ENCODE assay signal across 1 cellular context in the genomic region with DNA sequence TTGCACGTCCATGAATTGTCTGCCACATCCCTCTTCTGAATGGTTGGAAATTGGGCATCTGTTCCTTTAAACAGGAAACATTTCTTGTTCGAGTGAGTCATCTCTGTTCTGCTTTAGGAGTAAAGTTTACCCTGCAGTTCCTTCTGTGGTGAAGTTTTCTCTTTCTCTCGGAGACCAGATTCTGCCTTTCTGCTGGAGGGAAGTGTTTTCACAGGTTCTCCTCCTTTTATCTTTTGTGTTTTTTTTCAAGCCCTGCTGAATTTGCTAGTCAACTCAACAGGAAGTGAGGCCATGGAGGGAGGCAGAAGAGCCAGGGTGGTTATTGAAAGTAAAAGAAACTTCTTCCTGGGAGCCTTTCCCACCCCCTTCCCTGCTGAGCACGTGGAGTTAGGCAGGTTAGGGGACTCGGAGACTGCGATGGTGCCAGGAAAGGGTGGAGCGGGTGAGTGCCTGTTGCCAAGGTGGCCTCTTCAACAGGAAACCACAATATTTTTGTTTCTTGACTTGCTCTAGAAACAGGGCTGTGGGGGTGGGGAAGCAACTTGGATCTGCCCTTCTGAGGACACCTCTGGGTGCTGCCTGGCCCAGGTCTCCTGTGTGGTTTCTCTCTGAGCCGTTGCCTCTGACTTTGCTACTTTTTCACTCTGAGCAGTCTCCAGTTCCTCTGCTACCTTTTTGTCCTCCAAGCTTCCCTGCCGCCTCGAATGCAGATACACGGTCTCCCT.
TF ChIP-seq lines count a peak whose summit lies in the region.

No MANE protein-coding gene starts in this region.

TF ChIP-seq in GM12878, 131 proteins besides CTCF, POLR2A, EP300 and RAD21 (continued from another document and continues in another):
- TF ChIP-seq, protein P1, sequence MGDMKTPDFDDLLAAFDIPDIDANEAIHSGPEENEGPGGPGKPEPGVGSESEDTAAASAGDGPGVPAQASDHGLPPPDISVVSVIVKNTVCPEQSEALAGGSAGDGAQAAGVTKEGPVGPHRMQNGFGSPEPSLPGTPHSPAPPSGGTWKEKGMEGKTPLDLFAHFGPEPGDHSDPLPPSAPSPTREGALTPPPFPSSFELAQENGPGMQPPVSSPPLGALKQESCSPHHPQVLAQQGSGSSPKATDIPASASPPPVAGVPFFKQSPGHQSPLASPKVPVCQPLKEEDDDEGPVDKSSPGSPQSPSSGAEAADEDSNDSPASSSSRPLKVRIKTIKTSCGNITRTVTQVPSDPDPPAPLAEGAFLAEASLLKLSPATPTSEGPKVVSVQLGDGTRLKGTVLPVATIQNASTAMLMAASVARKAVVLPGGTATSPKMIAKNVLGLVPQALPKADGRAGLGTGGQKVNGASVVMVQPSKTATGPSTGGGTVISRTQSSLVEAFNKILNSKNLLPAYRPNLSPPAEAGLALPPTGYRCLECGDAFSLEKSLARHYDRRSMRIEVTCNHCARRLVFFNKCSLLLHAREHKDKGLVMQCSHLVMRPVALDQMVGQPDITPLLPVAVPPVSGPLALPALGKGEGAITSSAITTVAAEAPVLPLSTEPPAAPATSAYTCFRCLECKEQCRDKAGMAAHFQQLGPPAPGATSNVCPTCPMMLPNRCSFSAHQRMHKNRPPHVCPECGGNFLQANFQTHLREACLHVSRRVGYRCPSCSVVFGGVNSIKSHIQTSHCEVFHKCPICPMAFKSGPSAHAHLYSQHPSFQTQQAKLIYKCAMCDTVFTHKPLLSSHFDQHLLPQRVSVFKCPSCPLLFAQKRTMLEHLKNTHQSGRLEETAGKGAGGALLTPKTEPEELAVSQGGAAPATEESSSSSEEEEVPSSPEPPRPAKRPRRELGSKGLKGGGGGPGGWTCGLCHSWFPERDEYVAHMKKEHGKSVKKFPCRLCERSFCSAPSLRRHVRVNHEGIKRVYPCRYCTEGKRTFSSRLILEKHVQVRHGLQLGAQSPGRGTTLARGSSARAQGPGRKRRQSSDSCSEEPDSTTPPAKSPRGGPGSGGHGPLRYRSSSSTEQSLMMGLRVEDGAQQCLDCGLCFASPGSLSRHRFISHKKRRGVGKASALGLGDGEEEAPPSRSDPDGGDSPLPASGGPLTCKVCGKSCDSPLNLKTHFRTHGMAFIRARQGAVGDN (IDR thresholded peaks at IDR 0.05) = peak; percentile 94
- TF ChIP-seq TCF3 (IDR thresholded peaks at IDR 0.05; ENCODE audit: borderline replicate concordance, insufficient read depth, low read depth, low read length) (peak; percentile 43; the same call in 1 of the 2 replicates), EED (IDR thresholded peaks at IDR 0.05; ENCODE audit: low read depth) (peak; percentile 95), CBFB (IDR thresholded peaks at IDR 0.05; ENCODE audit: low read depth) (peak; percentile 85; the same call in 1 of the 2 replicates), MYB (IDR thresholded peaks at IDR 0.05; ENCODE audit: borderline replicate concordance, low read depth, low read length) (no peak), RELA (IDR thresholded peaks at IDR 0.05; ENCODE audit: borderline replicate concordance, partially characterized antibody) (no peak), CHD2 (IDR thresholded peaks at IDR 0.05; ENCODE audit: borderline replicate concordance, low read depth, low read length) (peak; percentile 84), MYC (IDR thresholded peaks at IDR 0.05; ENCODE audit: insufficient read depth, insufficient read length, insufficient replicate concordance, low read length, severe bottlenecking) (peak; percentile 57), RFX5 (IDR thresholded peaks at IDR 0.05; ENCODE audit: low read depth, low read length) (no peak), YBX1 (IDR thresholded peaks at IDR 0.05) (no peak), CBX5 (IDR thresholded peaks at IDR 0.05; ENCODE audit: low read depth) (no peak; the same call in 1 of the 2 replicates), BCL11A (IDR thresholded peaks at IDR 0.05; ENCODE audit: low read depth, low read length) (0 out of 2 replicates have a peak, but pooled peaks have one; percentile 20), PAX5 (IDR thresholded peaks at IDR 0.05; ENCODE audit: borderline replicate concordance, low read depth, low read length) (peak; percentile 75; the same call in 1 of the 2 replicates), ZNF384 (IDR thresholded peaks at IDR 0.05; ENCODE audit: borderline replicate concordance, low read depth, low read length) (peak; percentile 37; the same call in 1 of the 2 replicates), BMI1 (IDR thresholded peaks at IDR 0.05; ENCODE audit: borderline replicate concordance) (peak; percentile 82), PML (IDR thresholded peaks at IDR 0.05; ENCODE audit: low read length) (peak; percentile 93), MEF2A (IDR thresholded peaks at IDR 0.05; ENCODE audit: insufficient read depth, low read depth, low read length) (peak; percentile 56), HCFC1 (IDR thresholded peaks at IDR 0.05; ENCODE audit: low read length) (peak; percentile 36; the same call in 1 of the 2 replicates), HDGF (IDR thresholded peaks at IDR 0.05) (no peak), SIN3A (IDR thresholded peaks at IDR 0.05; ENCODE audit: low read depth, low read length) (peak; percentile 86), KLF5 (IDR thresholded peaks at IDR 0.05; ENCODE audit: partially characterized antibody) (peak; percentile 71), MEF2B (IDR thresholded peaks at IDR 0.05; ENCODE audit: partially characterized antibody, poor library complexity, severe bottlenecking) (peak; percentile 80), NBN (IDR thresholded peaks at IDR 0.05) (peak; percentile 88), CREM (IDR thresholded peaks at IDR 0.05; ENCODE audit: low read depth) (peak; percentile 67), ZNF217 (IDR thresholded peaks at IDR 0.05) (peak; percentile 63; the same call in 1 of the 2 replicates), NR2C1 (IDR thresholded peaks at IDR 0.05) (no peak), NR2C2 (IDR thresholded peaks at IDR 0.05; ENCODE audit: borderline replicate concordance, control insufficient read depth, insufficient read length, low read depth) (no peak), ZSCAN29 (IDR thresholded peaks at IDR 0.05) (0 out of 2 replicates have a peak, but pooled peaks have one; percentile 2), ZZZ3 (IDR thresholded peaks at IDR 0.05; ENCODE audit: control insufficient read depth, insufficient read length, low read depth) (no peak), RCOR1 (conservative IDR thresholded peaks at IDR 0.05; ENCODE audit: low read depth, low read length) (no peak), STAT1 (conservative IDR thresholded peaks at IDR 0.05) (no peak), GABPA (IDR thresholded peaks at IDR 0.05; ENCODE audit: low read depth) (peak; percentile 62; the same call in 1 of the 2 replicates), BRCA1 (IDR thresholded peaks at IDR 0.05; ENCODE audit: low read depth, low read length) (no peak), YY1 (IDR thresholded peaks at IDR 0.05; ENCODE audit: low read depth, low read length) (peak; percentile 84), TBL1XR1 (IDR thresholded peaks at IDR 0.05; ENCODE audit: low read depth, low read length) (peak; percentile 93)
- TF ChIP-seq, protein P2, sequence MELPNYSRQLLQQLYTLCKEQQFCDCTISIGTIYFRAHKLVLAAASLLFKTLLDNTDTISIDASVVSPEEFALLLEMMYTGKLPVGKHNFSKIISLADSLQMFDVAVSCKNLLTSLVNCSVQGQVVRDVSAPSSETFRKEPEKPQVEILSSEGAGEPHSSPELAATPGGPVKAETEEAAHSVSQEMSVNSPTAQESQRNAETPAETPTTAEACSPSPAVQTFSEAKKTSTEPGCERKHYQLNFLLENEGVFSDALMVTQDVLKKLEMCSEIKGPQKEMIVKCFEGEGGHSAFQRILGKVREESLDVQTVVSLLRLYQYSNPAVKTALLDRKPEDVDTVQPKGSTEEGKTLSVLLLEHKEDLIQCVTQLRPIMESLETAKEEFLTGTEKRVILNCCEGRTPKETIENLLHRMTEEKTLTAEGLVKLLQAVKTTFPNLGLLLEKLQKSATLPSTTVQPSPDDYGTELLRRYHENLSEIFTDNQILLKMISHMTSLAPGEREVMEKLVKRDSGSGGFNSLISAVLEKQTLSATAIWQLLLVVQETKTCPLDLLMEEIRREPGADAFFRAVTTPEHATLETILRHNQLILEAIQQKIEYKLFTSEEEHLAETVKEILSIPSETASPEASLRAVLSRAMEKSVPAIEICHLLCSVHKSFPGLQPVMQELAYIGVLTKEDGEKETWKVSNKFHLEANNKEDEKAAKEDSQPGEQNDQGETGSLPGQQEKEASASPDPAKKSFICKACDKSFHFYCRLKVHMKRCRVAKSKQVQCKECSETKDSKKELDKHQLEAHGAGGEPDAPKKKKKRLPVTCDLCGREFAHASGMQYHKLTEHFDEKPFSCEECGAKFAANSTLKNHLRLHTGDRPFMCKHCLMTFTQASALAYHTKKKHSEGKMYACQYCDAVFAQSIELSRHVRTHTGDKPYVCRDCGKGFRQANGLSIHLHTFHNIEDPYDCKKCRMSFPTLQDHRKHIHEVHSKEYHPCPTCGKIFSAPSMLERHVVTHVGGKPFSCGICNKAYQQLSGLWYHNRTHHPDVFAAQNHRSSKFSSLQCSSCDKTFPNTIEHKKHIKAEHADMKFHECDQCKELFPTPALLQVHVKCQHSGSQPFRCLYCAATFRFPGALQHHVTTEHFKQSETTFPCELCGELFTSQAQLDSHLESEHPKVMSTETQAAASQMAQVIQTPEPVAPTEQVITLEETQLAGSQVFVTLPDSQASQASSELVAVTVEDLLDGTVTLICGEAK (IDR thresholded peaks at IDR 0.05; ENCODE audit: borderline replicate concordance) = no peak; the same call in 1 of the 2 replicates
- TF ChIP-seq, protein P3, sequence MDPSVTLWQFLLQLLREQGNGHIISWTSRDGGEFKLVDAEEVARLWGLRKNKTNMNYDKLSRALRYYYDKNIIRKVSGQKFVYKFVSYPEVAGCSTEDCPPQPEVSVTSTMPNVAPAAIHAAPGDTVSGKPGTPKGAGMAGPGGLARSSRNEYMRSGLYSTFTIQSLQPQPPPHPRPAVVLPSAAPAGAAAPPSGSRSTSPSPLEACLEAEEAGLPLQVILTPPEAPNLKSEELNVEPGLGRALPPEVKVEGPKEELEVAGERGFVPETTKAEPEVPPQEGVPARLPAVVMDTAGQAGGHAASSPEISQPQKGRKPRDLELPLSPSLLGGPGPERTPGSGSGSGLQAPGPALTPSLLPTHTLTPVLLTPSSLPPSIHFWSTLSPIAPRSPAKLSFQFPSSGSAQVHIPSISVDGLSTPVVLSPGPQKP (IDR thresholded peaks at IDR 0.05; ENCODE audit: low read depth, low read length) = 0 out of 2 replicates have a peak, but pooled peaks have one; percentile 29
- TF ChIP-seq, protein P4, sequence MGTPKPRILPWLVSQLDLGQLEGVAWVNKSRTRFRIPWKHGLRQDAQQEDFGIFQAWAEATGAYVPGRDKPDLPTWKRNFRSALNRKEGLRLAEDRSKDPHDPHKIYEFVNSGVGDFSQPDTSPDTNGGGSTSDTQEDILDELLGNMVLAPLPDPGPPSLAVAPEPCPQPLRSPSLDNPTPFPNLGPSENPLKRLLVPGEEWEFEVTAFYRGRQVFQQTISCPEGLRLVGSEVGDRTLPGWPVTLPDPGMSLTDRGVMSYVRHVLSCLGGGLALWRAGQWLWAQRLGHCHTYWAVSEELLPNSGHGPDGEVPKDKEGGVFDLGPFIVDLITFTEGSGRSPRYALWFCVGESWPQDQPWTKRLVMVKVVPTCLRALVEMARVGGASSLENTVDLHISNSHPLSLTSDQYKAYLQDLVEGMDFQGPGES (IDR thresholded peaks at IDR 0.05) = no peak
- TF ChIP-seq, protein P5, sequence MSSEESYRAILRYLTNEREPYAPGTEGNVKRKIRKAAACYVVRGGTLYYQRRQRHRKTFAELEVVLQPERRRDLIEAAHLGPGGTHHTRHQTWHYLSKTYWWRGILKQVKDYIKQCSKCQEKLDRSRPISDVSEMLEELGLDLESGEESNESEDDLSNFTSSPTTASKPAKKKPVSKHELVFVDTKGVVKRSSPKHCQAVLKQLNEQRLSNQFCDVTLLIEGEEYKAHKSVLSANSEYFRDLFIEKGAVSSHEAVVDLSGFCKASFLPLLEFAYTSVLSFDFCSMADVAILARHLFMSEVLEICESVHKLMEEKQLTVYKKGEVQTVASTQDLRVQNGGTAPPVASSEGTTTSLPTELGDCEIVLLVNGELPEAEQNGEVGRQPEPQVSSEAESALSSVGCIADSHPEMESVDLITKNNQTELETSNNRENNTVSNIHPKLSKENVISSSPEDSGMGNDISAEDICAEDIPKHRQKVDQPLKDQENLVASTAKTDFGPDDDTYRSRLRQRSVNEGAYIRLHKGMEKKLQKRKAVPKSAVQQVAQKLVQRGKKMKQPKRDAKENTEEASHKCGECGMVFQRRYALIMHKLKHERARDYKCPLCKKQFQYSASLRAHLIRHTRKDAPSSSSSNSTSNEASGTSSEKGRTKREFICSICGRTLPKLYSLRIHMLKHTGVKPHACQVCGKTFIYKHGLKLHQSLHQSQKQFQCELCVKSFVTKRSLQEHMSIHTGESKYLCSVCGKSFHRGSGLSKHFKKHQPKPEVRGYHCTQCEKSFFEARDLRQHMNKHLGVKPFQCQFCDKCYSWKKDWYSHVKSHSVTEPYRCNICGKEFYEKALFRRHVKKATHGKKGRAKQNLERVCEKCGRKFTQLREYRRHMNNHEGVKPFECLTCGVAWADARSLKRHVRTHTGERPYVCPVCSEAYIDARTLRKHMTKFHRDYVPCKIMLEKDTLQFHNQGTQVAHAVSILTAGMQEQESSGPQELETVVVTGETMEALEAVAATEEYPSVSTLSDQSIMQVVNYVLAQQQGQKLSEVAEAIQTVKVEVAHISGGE (CRISPR knock-in tag; IDR thresholded peaks at IDR 0.05) = no peak
- TF ChIP-seq, protein P6, sequence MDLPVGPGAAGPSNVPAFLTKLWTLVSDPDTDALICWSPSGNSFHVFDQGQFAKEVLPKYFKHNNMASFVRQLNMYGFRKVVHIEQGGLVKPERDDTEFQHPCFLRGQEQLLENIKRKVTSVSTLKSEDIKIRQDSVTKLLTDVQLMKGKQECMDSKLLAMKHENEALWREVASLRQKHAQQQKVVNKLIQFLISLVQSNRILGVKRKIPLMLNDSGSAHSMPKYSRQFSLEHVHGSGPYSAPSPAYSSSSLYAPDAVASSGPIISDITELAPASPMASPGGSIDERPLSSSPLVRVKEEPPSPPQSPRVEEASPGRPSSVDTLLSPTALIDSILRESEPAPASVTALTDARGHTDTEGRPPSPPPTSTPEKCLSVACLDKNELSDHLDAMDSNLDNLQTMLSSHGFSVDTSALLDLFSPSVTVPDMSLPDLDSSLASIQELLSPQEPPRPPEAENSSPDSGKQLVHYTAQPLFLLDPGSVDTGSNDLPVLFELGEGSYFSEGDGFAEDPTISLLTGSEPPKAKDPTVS (IDR thresholded peaks at IDR 0.05; ENCODE audit: low read depth, low read length) = 0 out of 2 replicates have a peak, but pooled peaks have one; percentile 7
- TF ChIP-seq, protein P7, sequence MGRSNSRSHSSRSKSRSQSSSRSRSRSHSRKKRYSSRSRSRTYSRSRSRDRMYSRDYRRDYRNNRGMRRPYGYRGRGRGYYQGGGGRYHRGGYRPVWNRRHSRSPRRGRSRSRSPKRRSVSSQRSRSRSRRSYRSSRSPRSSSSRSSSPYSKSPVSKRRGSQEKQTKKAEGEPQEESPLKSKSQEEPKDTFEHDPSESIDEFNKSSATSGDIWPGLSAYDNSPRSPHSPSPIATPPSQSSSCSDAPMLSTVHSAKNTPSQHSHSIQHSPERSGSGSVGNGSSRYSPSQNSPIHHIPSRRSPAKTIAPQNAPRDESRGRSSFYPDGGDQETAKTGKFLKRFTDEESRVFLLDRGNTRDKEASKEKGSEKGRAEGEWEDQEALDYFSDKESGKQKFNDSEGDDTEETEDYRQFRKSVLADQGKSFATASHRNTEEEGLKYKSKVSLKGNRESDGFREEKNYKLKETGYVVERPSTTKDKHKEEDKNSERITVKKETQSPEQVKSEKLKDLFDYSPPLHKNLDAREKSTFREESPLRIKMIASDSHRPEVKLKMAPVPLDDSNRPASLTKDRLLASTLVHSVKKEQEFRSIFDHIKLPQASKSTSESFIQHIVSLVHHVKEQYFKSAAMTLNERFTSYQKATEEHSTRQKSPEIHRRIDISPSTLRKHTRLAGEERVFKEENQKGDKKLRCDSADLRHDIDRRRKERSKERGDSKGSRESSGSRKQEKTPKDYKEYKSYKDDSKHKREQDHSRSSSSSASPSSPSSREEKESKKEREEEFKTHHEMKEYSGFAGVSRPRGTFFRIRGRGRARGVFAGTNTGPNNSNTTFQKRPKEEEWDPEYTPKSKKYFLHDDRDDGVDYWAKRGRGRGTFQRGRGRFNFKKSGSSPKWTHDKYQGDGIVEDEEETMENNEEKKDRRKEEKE (IDR thresholded peaks at IDR 0.05) = no peak
